In the genomic region with DNA sequence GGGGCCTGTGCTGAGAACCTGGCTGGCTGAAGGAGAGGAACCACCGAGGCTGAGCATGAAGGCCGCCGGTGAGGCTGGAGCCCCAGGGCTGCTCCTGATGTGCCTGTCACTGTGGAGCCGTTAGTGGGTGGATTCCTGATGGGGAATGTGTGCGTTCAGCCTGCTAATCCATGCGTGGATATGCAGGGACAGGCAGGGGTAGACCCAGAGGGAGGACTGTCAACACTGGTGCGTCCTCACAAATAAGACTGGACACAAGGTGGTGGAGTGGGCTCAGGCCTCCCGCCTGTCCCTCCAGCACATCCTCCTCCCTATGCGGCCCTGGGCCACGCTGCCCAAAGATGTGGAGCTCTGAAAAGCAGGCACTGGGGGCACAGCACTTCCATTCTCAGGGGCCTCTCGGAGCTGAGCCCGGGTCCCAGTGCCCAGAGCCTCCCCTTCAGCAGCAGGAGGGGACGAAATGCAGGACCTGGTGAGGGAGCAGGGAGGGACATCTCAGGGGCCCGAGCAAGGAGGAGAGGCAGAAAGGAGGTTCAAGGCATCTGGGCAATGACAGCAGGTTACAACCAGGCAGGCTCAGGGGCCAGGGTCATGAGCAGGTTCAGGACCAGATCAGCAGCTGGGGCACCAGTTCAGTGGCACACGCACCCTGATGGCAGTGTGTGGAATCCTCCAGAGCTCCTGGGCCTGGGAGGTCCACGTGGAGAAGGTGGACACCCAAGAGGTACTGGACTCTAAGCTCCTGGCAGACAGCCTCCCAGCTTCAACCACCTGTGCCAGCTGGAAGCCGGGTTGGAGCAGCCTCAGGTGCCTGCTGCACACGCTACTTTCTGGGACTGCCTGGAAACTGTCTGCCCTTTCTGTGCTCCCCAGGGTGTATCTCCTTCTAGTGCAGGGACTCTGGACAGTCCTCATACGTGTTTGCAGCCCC, we compare ENCODE assay signal across 31 cellular contexts. TPM values are rescaled to one million over a fixed set of nuclear protein-coding genes. Genes with fewer than 3 reads are reported as not detected.
"Had no signal": no experiment of that assay in that cellular context is flagged by ENCODE, and none has a peak within 500 bp of the region (broad histone marks: within the 10 kb centered on the region; RNA-seq: fewer than 3 reads in every experiment).

No MANE protein-coding gene starts in this region.

- H3K27me3 Mint-ChIP-seq: activated CD4-positive, alpha-beta T cell treated with anti-CD3 and anti-CD28 coated beads for 36 hours; activated naive CD4-positive, alpha-beta T cell treated with anti-CD3 and anti-CD28 coated beads, Interleukin-2, amount 50 U/mL, for 24 hours; central memory CD8-positive, alpha-beta T cell; effector memory CD8-positive, alpha-beta T cell; naive thymus-derived CD8-positive, alpha-beta T cell; stimulated activated naive B cell treated with anti-CD40 and anti-IgM and Interleukin-4, amounts not matched to agents 10 μg/mL and 1 μg/mL and 100 μg/mL, for 72 hours had no signal

- H3K27ac Mint-ChIP-seq: activated CD4-positive, alpha-beta T cell treated with anti-CD3 and anti-CD28 coated beads for 36 hours; activated CD8-positive, alpha-beta T cell treated with anti-CD3 and anti-CD28 coated beads, Interleukin-2, amount 10 ng/mL, durations not matched to agents 7 days and 5 days; activated naive CD4-positive, alpha-beta T cell treated with anti-CD3 and anti-CD28 coated beads, Interleukin-2, amount 50 U/mL, for 24 hours; effector memory CD8-positive, alpha-beta T cell; stimulated activated naive B cell treated with anti-CD40 and anti-IgM and Interleukin-4, amounts not matched to agents 10 μg/mL and 1 μg/mL and 100 μg/mL, for 72 hours; T-helper 2 cell treated with Interferon-gamma antibody and Interleukin-4, amounts not matched to agents 5 μg/mL and 100 μg/mL, for 36 hours had no signal

- H3K9me3 Mint-ChIP-seq: activated naive CD4-positive, alpha-beta T cell treated with anti-CD3 and anti-CD28 coated beads, Interleukin-2, amount 50 U/mL, for 24 hours; central memory CD8-positive, alpha-beta T cell; effector memory CD8-positive, alpha-beta T cell; naive thymus-derived CD8-positive, alpha-beta T cell; neural crest cell; stimulated activated naive B cell treated with anti-CD40 and anti-IgM and Interleukin-4, amounts not matched to agents 10 μg/mL and 1 μg/mL and 100 μg/mL, for 72 hours; T-helper 2 cell treated with Interferon-gamma antibody and Interleukin-4, amounts not matched to agents 5 μg/mL and 100 μg/mL, for 36 hours had no signal

- H3K36me3 Mint-ChIP-seq: stimulated activated naive B cell treated with anti-CD40 and anti-IgM and Interleukin-4, amounts not matched to agents 10 μg/mL and 1 μg/mL and 100 μg/mL, for 72 hours had no signal

- H3K9me3 ChIP-seq: testis, transverse colon, uterus had no signal

- H3K4me3 Mint-ChIP-seq: activated CD4-positive, alpha-beta T cell treated with anti-CD3 and anti-CD28 coated beads for 36 hours; activated CD8-positive, alpha-beta T cell treated with anti-CD3 and anti-CD28 coated beads, Interleukin-2, amount 10 ng/mL, durations not matched to agents 7 days and 5 days; activated naive CD4-positive, alpha-beta T cell treated with anti-CD3 and anti-CD28 coated beads, Interleukin-2, amount 50 U/mL, for 24 hours; central memory CD8-positive, alpha-beta T cell; effector memory CD8-positive, alpha-beta T cell; naive thymus-derived CD8-positive, alpha-beta T cell; neural crest cell; stimulated activated naive B cell treated with anti-CD40 and anti-IgM and Interleukin-4, amounts not matched to agents 10 μg/mL and 1 μg/mL and 100 μg/mL, for 72 hours; T-helper 2 cell treated with Interferon-gamma antibody and Interleukin-4, amounts not matched to agents 5 μg/mL and 100 μg/mL, for 36 hours had no signal

- H3K36me3 ChIP-seq: transverse colon, uterus had no signal

- DNase-seq: activated CD4-positive, alpha-beta T cell treated with anti-CD3 and anti-CD28 coated beads for 36 hours; activated CD4-positive, CD25-positive, alpha-beta regulatory T cell; activated CD8-positive, alpha-beta T cell treated with anti-CD3 and anti-CD28 coated beads, Interleukin-2, amount 10 ng/mL, durations not matched to agents 7 days and 5 days; activated gamma-delta T cell; anterior cingulate cortex; effector memory CD8-positive, alpha-beta T cell; erythroblast; hippocampal formation; left cardiac atrium; naive thymus-derived CD8-positive, alpha-beta T cell; stimulated activated CD4-positive, alpha-beta T cell treated with anti-CD3 and anti-CD28 coated beads, Interleukin-1b, Interleukin-23, amount 100 ng/mL, for 48 hours; stimulated activated CD4-positive, alpha-beta T cell treated with anti-CD3 and anti-CD28 coated beads, Interleukin-4, amount 100 ng/mL, for 4 hours; stimulated activated CD8-positive, alpha-beta memory T cell treated with anti-CD3 and anti-CD28 coated beads, Interleukin-4, amount 100 ng/mL, for 48 hours; stimulated activated naive B cell treated with anti-CD40 and anti-IgM and Interleukin-4, amounts not matched to agents 10 μg/mL and 1 μg/mL and 100 μg/mL, for 72 hours; T-helper 1 cell; testis; transverse colon; uterus had no signal

- ATAC-seq: activated CD4-positive, alpha-beta T cell treated with anti-CD3 and anti-CD28 coated beads for 36 hours; activated CD8-positive, alpha-beta T cell treated with anti-CD3 and anti-CD28 coated beads, Interleukin-2, amount 10 ng/mL, durations not matched to agents 7 days and 5 days; effector memory CD8-positive, alpha-beta T cell; left cardiac atrium; naive thymus-derived CD8-positive, alpha-beta T cell; sciatic nerve; stimulated activated naive B cell treated with anti-CD40 and anti-IgM and Interleukin-4, amounts not matched to agents 10 μg/mL and 1 μg/mL and 100 μg/mL, for 72 hours had no signal

- H3K27ac ChIP-seq: testis, transverse colon, uterus had no signal

- H3K27me3 ChIP-seq: testis, transverse colon, uterus had no signal

- FAIRE-seq: bronchial epithelial cell, keratinocyte had no signal

- H3K4me3 ChIP-seq: smooth muscle cell, testis, transverse colon, uterus had no signal

- H3K4me1 ChIP-seq: transverse colon, uterus had no signal

RNA-seq across cellular contexts. Expression of gene ANTXRL, which starts 33.5 kb away (rescaled TPM):
- total RNA-seq: activated CD4-positive, alpha-beta T cell treated with anti-CD3 and anti-CD28 coated beads for 36 hours; activated CD8-positive, alpha-beta T cell treated with anti-CD3 and anti-CD28 coated beads, Interleukin-2, amount 10 ng/mL, durations not matched to agents 7 days and 5 days; bronchial epithelial cell; dermis microvascular lymphatic vessel endothelial cell; fibroblast of lung; fibroblast of villous mesenchyme; left cardiac atrium; liver; naive thymus-derived CD8-positive, alpha-beta T cell; neural crest cell; omental fat pad; sciatic nerve; smooth muscle cell; transverse colon had no signal
- polyA plus RNA-seq: fibroblast of lung; keratinocyte; naive thymus-derived CD8-positive, alpha-beta T cell; smooth muscle cell had no signal
